ENCODE assay signal across 27 cellular contexts in the genomic region with DNA sequence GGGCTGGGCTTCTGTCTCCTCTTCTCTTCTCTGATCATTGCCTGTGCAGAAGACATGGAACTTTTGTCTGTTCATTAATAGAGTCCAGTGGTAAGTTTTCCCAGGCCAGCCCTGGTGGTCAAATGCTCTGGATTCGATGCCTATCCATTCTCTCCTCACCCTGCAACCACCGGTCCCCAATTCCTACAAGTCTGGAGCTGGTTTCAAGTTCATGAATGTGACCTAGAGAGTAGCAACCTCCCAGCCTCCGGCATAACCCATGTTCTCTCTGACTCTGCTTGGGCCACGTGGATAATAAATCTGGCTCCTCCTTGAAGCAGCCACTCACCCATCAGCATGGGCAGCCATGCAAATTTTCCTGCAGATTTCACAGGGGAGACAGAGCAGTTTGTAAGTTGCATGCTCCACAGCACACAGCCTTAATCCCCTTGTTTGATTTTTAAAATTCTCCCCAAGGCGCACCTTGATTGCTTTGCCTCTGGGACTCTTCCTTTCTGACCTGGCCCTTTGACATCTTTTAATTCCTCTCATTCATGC.
"Had no signal": no experiment of that assay in that cellular context is flagged by ENCODE, and none has a peak within 500 bp of the region (broad histone marks: within the 10 kb centered on the region; RNA-seq: fewer than 3 reads in every experiment).

No MANE protein-coding gene starts in this region.

- H3K27me3 Mint-ChIP-seq: dendritic cell treated with granulocyte-macrophage colony-stimulating factor and Interleukin-4, amounts not matched to agents 40 ng/mL and 50 ng/mL, for 4 days; stimulated activated memory B cell treated with anti-CD40 and anti-IgM and Interleukin-4, amounts not matched to agents 10 μg/mL and 1 μg/mL and 100 μg/mL, for 72 hours had no signal

- H3K4me2 ChIP-seq: smooth muscle cell had no signal

- H3K9me3 ChIP-seq: left ventricle myocardium inferior, pancreas, psoas muscle, thyroid gland, upper lobe of right lung had no signal

- H3K9me3 Mint-ChIP-seq: activated naive CD4-positive, alpha-beta T cell treated with anti-CD3 and anti-CD28 coated beads, Interleukin-2, amount 50 U/mL, for 72 hours; activated T-cell treated with anti-CD3 and anti-CD28 coated beads, Interleukin-2, amount 50 U/mL, for 72 hours; central memory CD8-positive, alpha-beta T cell; dendritic cell treated with granulocyte-macrophage colony-stimulating factor and Interleukin-4, amounts not matched to agents 40 ng/mL and 50 ng/mL, for 4 days; natural killer cell treated with Interleukin-12 subunit alpha and Interleukin-12 subunit beta and Interleukin-15 and Interleukin-18, amount 100 ng/mL, for 72 hours; stimulated activated memory B cell treated with anti-CD40 and anti-IgM and Interleukin-4, amounts not matched to agents 10 μg/mL and 1 μg/mL and 100 μg/mL, for 72 hours; stimulated activated naive CD8-positive, alpha-beta T cell treated with anti-CD3 and anti-CD28 coated beads, Interleukin-15, amount 100 ng/mL, for 72 hours had no signal

- H3K27ac ChIP-seq: left ventricle myocardium inferior, pancreas, psoas muscle, thyroid gland, upper lobe of right lung had no signal

- H3K4me3 ChIP-seq: left ventricle myocardium inferior, lung, pancreas, psoas muscle, smooth muscle cell, thyroid gland, upper lobe of right lung had no signal

- H3K4me3 Mint-ChIP-seq: activated CD4-positive, alpha-beta T cell treated with anti-CD3 and anti-CD28 coated beads for 36 hours; activated CD8-positive, alpha-beta T cell treated with anti-CD3 and anti-CD28 coated beads, Interleukin-2, amount 10 ng/mL, durations not matched to agents 7 days and 5 days; activated T-cell treated with anti-CD3 and anti-CD28 coated beads, Interleukin-2, amount 50 U/mL, for 72 hours; central memory CD8-positive, alpha-beta T cell; dendritic cell treated with granulocyte-macrophage colony-stimulating factor and Interleukin-4, amounts not matched to agents 40 ng/mL and 50 ng/mL, for 4 days; natural killer cell treated with Interleukin-12 subunit alpha and Interleukin-12 subunit beta and Interleukin-15 and Interleukin-18, amount 100 ng/mL, for 72 hours; stimulated activated memory B cell treated with anti-CD40 and anti-IgM and Interleukin-4, amounts not matched to agents 10 μg/mL and 1 μg/mL and 100 μg/mL, for 72 hours; stimulated activated naive CD8-positive, alpha-beta T cell treated with anti-CD3 and anti-CD28 coated beads, Interleukin-15, amount 100 ng/mL, for 72 hours; T-helper 17 cell had no signal

- H3K4me1 ChIP-seq: left ventricle myocardium inferior, pancreas, psoas muscle, thyroid gland, upper lobe of right lung had no signal

- H3K36me3 ChIP-seq: left ventricle myocardium inferior, pancreas, thyroid gland, upper lobe of right lung had no signal

- H3K27ac Mint-ChIP-seq: activated CD4-positive, alpha-beta T cell treated with anti-CD3 and anti-CD28 coated beads for 36 hours; activated CD8-positive, alpha-beta T cell treated with anti-CD3 and anti-CD28 coated beads, Interleukin-2, amount 10 ng/mL, durations not matched to agents 7 days and 5 days; activated naive CD4-positive, alpha-beta T cell treated with anti-CD3 and anti-CD28 coated beads, Interleukin-2, amount 50 U/mL, for 72 hours; activated T-cell treated with anti-CD3 and anti-CD28 coated beads, Interleukin-2, amount 50 U/mL, for 72 hours; dendritic cell treated with granulocyte-macrophage colony-stimulating factor and Interleukin-4, amounts not matched to agents 40 ng/mL and 50 ng/mL, for 4 days; natural killer cell treated with Interleukin-12 subunit alpha and Interleukin-12 subunit beta and Interleukin-15 and Interleukin-18, amount 100 ng/mL, for 72 hours; stimulated activated memory B cell treated with anti-CD40 and anti-IgM and Interleukin-4, amounts not matched to agents 10 μg/mL and 1 μg/mL and 100 μg/mL, for 72 hours; stimulated activated naive CD8-positive, alpha-beta T cell treated with anti-CD3 and anti-CD28 coated beads, Interleukin-15, amount 100 ng/mL, for 72 hours; T-helper 17 cell had no signal

- DNase-seq: activated CD4-positive, alpha-beta T cell treated with anti-CD3 and anti-CD28 coated beads for 36 hours; activated CD4-positive, CD25-positive, alpha-beta regulatory T cell; activated CD8-positive, alpha-beta T cell treated with anti-CD3 and anti-CD28 coated beads, Interleukin-2, amount 10 ng/mL, durations not matched to agents 7 days and 5 days; activated naive CD4-positive, alpha-beta T cell; activated T-cell treated with anti-CD3 and anti-CD28 coated beads for 4 hours; activated T-cell treated with anti-CD3 and anti-CD28 coated beads, Interleukin-2, amount 50 U/mL, for 72 hours; anterior cingulate cortex; kidney glomerular epithelial cell; left ventricle myocardium inferior; mesendoderm; nucleus accumbens; pancreas; psoas muscle; stimulated activated CD4-positive, alpha-beta T cell treated with anti-CD3 and anti-CD28 coated beads, Interleukin-1b, Interleukin-23, amount 100 ng/mL, for 48 hours; stimulated activated CD4-positive, alpha-beta T cell treated with anti-CD3 and anti-CD28 coated beads, Interleukin-4, amount 100 ng/mL, for 4 hours; stimulated activated CD8-positive, alpha-beta memory T cell treated with anti-CD3 and anti-CD28 coated beads, Interleukin-4, amount 100 ng/mL, for 48 hours; stimulated activated naive CD8-positive, alpha-beta T cell treated with anti-CD3 and anti-CD28 coated beads, Interleukin-15, amount 100 ng/mL, for 72 hours; T-helper 17 cell; thyroid gland; upper lobe of right lung had no signal

- ATAC-seq: activated CD4-positive, alpha-beta T cell treated with anti-CD3 and anti-CD28 coated beads for 36 hours; activated CD8-positive, alpha-beta T cell treated with anti-CD3 and anti-CD28 coated beads, Interleukin-2, amount 10 ng/mL, durations not matched to agents 7 days and 5 days; activated naive CD4-positive, alpha-beta T cell treated with anti-CD3 and anti-CD28 coated beads, Interleukin-2, amount 50 U/mL, for 72 hours; activated T-cell treated with anti-CD3 and anti-CD28 coated beads, Interleukin-2, amount 50 U/mL, for 72 hours; natural killer cell treated with Interleukin-12 subunit alpha and Interleukin-12 subunit beta and Interleukin-15 and Interleukin-18, amount 100 ng/mL, for 72 hours; pancreas; psoas muscle; stimulated activated naive CD8-positive, alpha-beta T cell treated with anti-CD3 and anti-CD28 coated beads, Interleukin-15, amount 100 ng/mL, for 72 hours; T-helper 17 cell had no signal

- H3K4me1 Mint-ChIP-seq: activated CD4-positive, alpha-beta T cell treated with anti-CD3 and anti-CD28 coated beads for 36 hours; central memory CD8-positive, alpha-beta T cell; stimulated activated memory B cell treated with anti-CD40 and anti-IgM and Interleukin-4, amounts not matched to agents 10 μg/mL and 1 μg/mL and 100 μg/mL, for 72 hours; stimulated activated naive CD8-positive, alpha-beta T cell treated with anti-CD3 and anti-CD28 coated beads, Interleukin-15, amount 100 ng/mL, for 72 hours; T-helper 17 cell had no signal

- H3K36me3 Mint-ChIP-seq: activated naive CD4-positive, alpha-beta T cell treated with anti-CD3 and anti-CD28 coated beads, Interleukin-2, amount 50 U/mL, for 72 hours; natural killer cell treated with Interleukin-12 subunit alpha and Interleukin-12 subunit beta and Interleukin-15 and Interleukin-18, amount 100 ng/mL, for 72 hours; stimulated activated memory B cell treated with anti-CD40 and anti-IgM and Interleukin-4, amounts not matched to agents 10 μg/mL and 1 μg/mL and 100 μg/mL, for 72 hours had no signal

- H3K27me3 ChIP-seq: pancreas, thyroid gland, upper lobe of right lung had no signal
